13 cellular contexts compared by ENCODE assay signal in the genomic region with DNA sequence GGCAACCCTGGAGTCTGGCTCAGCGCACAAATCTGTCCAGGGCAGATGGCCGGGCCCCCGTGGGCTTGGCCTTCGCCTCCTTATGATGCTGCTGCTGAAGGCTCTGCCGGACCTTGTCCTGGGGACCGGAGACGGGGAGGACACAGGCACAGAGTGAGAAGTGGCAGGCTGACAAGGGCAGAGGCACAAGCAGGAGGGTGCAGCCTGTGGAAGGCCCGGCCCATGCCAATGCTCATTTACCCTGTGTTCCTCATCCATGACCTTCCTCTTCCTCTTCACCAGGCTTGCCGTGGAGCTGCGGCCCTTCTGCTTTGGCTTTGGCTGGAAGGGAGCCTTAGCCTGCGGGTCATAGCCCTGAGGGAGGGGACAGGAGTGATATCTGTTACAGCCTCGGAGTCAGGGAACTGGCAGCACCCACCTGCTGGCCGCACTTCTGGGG. TPM values are rescaled to one million over a fixed set of nuclear protein-coding genes. Genes with fewer than 3 reads are reported as not detected.
DNase-seq lines count a peak whose midpoint lies in the region; ATAC-seq, FAIRE-seq and TF ChIP-seq lines count a peak whose summit lies in the region.
"Had no signal": no experiment of that assay in that cellular context is flagged by ENCODE, and none has a peak within 500 bp of the region (broad histone marks: within the 10 kb centered on the region; RNA-seq: fewer than 3 reads in every experiment).

No MANE protein-coding gene starts in this region.

- TF ChIP-seq EP300 in HepG2 (IDR thresholded peaks at IDR 0.05; ENCODE audit: low read depth in 2 of 2, low read length in 2 of 2) (no peak), HepG2 (CRISPR knock-in tag; IDR thresholded peaks at IDR 0.05; ENCODE audit: borderline replicate concordance) (no peak)

- intact Hi-C loops in CD8-positive, alpha-beta T cell (cut with DNase I, micrococcal nuclease): loop anchor here in 1 of 2 experiments (10.0 kb wide), 1 partner anchor 1104 kb away; a partner anchor contains a TSS
- intact Hi-C loops in activated B cell treated with CpG ODN at 0.5 μM for 24 hours (cut with micrococcal nuclease) (no loop called here), HepG2 (cut with micrococcal nuclease; ENCODE audit: unreplicated experiment) (no loop called here), posterior vena cava (cut with DNase I) (no loop called here)

- H3K9ac ChIP-seq in BLaER1 treated with 17β-estradiol and CSF1 and Interleukin-3, amounts not matched to agents 10 nM and 100 nM: peak overlapping the region in 10 of 11 experiments; percentile 17 to 99 (median 94); a peak in 15 of 22 replicates
- H3K9ac ChIP-seq in HepG2 (ENCODE audit: insufficient read depth, low read depth, low read length): no peak overlapping the region

- H3K36me3 Mint-ChIP-seq in CD8-positive, alpha-beta T cell: peaks cover 72% of the 10 kb centered on the region
- peaks cover 85% of the 10 kb centered on the region for H3K36me3 Mint-ChIP-seq in activated B cell treated with CpG ODN at 0.5 μM for 24 hours (ENCODE audit: low read depth)

- TF ChIP-seq POLR2A in HepG2 (IDR thresholded peaks at IDR 0.05; ENCODE audit: insufficient read depth in 1 of 2, low read depth in 2 of 2, low read length in 2 of 2): no peak

- H4K20me1 ChIP-seq in BLaER1 treated with 17β-estradiol and CSF1 and Interleukin-3, amounts not matched to agents 10 nM and 100 nM: peaks cover 19 to 94% (median 69%) of the 10 kb centered on the region in 11 experiments; a peak in 21 of 22 replicates
- peaks cover 19% of the 10 kb centered on the region for H4K20me1 ChIP-seq in HepG2 (ENCODE audit: insufficient read depth, low read length)

- no TSS peak for BruUV-seq in HepG2 (replicated peaks; lab: Mats Ljungman, UMichigan)

- no peak for TF ChIP-seq RAD21 in HepG2 (CRISPR knock-in tag; IDR thresholded peaks at IDR 0.05)

- H3K36me3 ChIP-seq in BLaER1 treated with 17β-estradiol and CSF1 and Interleukin-3, amounts not matched to agents 10 nM and 100 nM: peaks cover 65 to 90% (median 83%) of the 10 kb centered on the region in 11 experiments
- H3K36me3 ChIP-seq in CD8-positive, alpha-beta T cell (ENCODE audit: insufficient read depth, low read length): peaks cover 33% of the 10 kb centered on the region
- peaks cover 16 to 62% of the 10 kb centered on the region in 2 experiments for H3K36me3 ChIP-seq in HepG2 (replicated peaks in 1 of 2; ENCODE audit: control insufficient read depth in 1 of 2, insufficient read depth in 2 of 2, low read length in 2 of 2)

- peak overlapping the region in 5 of 11 experiments; percentile 15 to 33 (median 29); a peak in 7 of 22 replicates for H3K27ac ChIP-seq in BLaER1 treated with 17β-estradiol and CSF1 and Interleukin-3, amounts not matched to agents 10 nM and 100 nM
- no peak overlapping the region for H3K27ac ChIP-seq in CD8-positive, alpha-beta T cell (ENCODE audit: low read depth, low read length)
- H3K27ac ChIP-seq in HepG2 (ENCODE audit: extremely low read length, insufficient read depth, low read length): no peak overlapping the region
- H3K27ac ChIP-seq: right atrium auricular region had no signal

- no peak for ATAC-seq in CD8-positive, alpha-beta T cell
- ATAC-seq in activated B cell treated with CpG ODN at 0.5 μM for 24 hours (ENCODE audit: low read depth): no peak
- peak; percentile 0; the same call in 1 of the 3 replicates for ATAC-seq in HepG2

- POLR2A ChIA-PET in CD8-positive, alpha-beta T cell (lab: Charles Lee): interaction anchor here (1.2 to 5.3 kb wide), 4 partner anchors 7 to 112 kb away, joined by 3 to 48 read pairs (median 25); a partner anchor contains a TSS
- POLR2A ChIA-PET in activated B cell treated with CpG ODN at 0.5 μM for 24 hours (lab: Charles Lee): interaction anchor here (1.1 to 4.2 kb wide), 5 partner anchors 10 to 152 kb away, joined by 3 to 79 read pairs (median 12); a partner anchor contains a TSS
- POLR2A ChIA-PET in HepG2 (lab: Yijun Ruan, JAX): interaction anchor here (1.0 to 3.5 kb wide), 4 partner anchors 18 to 30 kb away, joined by 3 to 17 read pairs (median 8); a partner anchor contains a TSS

- CTCF ChIA-PET in CD8-positive, alpha-beta T cell (lab: Charles Lee): interaction anchor here (1.3 to 5.4 kb wide), 3 partner anchors 9 to 65 kb away, joined by 4 to 34 read pairs (median 29); a partner anchor contains a TSS
- CTCF ChIA-PET in activated B cell treated with CpG ODN at 0.5 μM for 24 hours (lab: Charles Lee): no interaction called here
- CTCF ChIA-PET in HepG2 (lab: Yijun Ruan, JAX; ENCODE audit: low intra/inter-chr PET ratio, low total read pairs): interaction anchor here (0.9 to 3.2 kb wide), 6 partner anchors 8 to 146 kb away, joined by 3 to 52 read pairs (median 10); a partner anchor contains a TSS

- H3K27me3 Mint-ChIP-seq in CD8-positive, alpha-beta T cell (ENCODE audit: low read depth): no peaks in the 10 kb centered on the region
- H3K27me3 Mint-ChIP-seq in activated B cell treated with CpG ODN at 0.5 μM for 24 hours: no peaks in the 10 kb centered on the region
- H3K27me3 Mint-ChIP-seq: activated CD4-positive, alpha-beta T cell treated with anti-CD3 and anti-CD28 coated beads, Interleukin-2, amount 10 ng/mL, durations not matched to agents 7 days and 5 days had no signal

- no peak overlapping the region for H2AFZ ChIP-seq in HepG2 (ENCODE audit: low read length)

- no peaks in the 10 kb centered on the region for H3K9me3 Mint-ChIP-seq in CD8-positive, alpha-beta T cell
- no peaks in the 10 kb centered on the region for H3K9me3 Mint-ChIP-seq in activated B cell treated with CpG ODN at 0.5 μM for 24 hours
- H3K9me3 Mint-ChIP-seq: activated CD4-positive, alpha-beta T cell treated with anti-CD3 and anti-CD28 coated beads, Interleukin-2, amount 10 ng/mL, durations not matched to agents 7 days and 5 days; activated T-helper 1 cell treated with anti-CD3 and anti-CD28 coated beads, Interleukin-12 subunit alpha, Interleukin-12 subunit beta, Interleukin-2, Interleukin-4 antibody, amounts not matched to agents 30 ng/mL and 10 ng/mL and 1 ng/mL, durations not matched to agents 14 hours and 24 hours and 36 hours had no signal

- H3K9me3 ChIP-seq in BLaER1 treated with 17β-estradiol and CSF1 and Interleukin-3, amounts not matched to agents 10 nM and 100 nM (replicated peaks in 1 of 11): no peaks in the 10 kb centered on the region
- no peaks in the 10 kb centered on the region for H3K9me3 ChIP-seq in CD8-positive, alpha-beta T cell (ENCODE audit: low read length)
- H3K9me3 ChIP-seq in HepG2 (ENCODE audit: low read length): no peaks in the 10 kb centered on the region
- H3K9me3 ChIP-seq: right atrium auricular region had no signal

- peaks cover 53% of the 10 kb centered on the region for H3K4me1 Mint-ChIP-seq in CD8-positive, alpha-beta T cell (ENCODE audit: low read depth)
- peaks cover 43% of the 10 kb centered on the region for H3K4me1 Mint-ChIP-seq in activated B cell treated with CpG ODN at 0.5 μM for 24 hours

- in situ Hi-C loops in HepG2 (cut with HindIII; ENCODE audit: extremely low pct_ligation_motif_present, low pct_unique_long_range_greater_than_20kb): loop anchor here (25.0 kb wide), 1 partner anchor 133 kb away; a partner anchor contains a TSS

- FAIRE-seq in HepG2 (lab: Jason Lieb, UNC): no peak
- FAIRE-seq in urothelium cell line (lab: Jason Lieb, UNC): no peak
- FAIRE-seq: H1 had no signal

- peak overlapping the region; percentile 31 to 99 (median 96); a peak in 19 of 22 replicates for H3K4me2 ChIP-seq in BLaER1 treated with 17β-estradiol and CSF1 and Interleukin-3, amounts not matched to agents 10 nM and 100 nM
- H3K4me2 ChIP-seq in HepG2 (ENCODE audit: low read depth, low read length): no peak overlapping the region

- 95% methylated on average over 13 of the region's 13 CpGs for WGBS in HepG2 (ENCODE audit: low lambda C conversion rate)

- peak overlapping the region; percentile 92 for H3K27ac Mint-ChIP-seq in CD8-positive, alpha-beta T cell
- H3K27ac Mint-ChIP-seq in activated B cell treated with CpG ODN at 0.5 μM for 24 hours: peak overlapping the region; percentile 41
- H3K27ac Mint-ChIP-seq: activated T-helper 1 cell treated with anti-CD3 and anti-CD28 coated beads, Interleukin-12 subunit alpha, Interleukin-12 subunit beta, Interleukin-2, Interleukin-4 antibody, amounts not matched to agents 30 ng/mL and 10 ng/mL and 1 ng/mL, durations not matched to agents 14 hours and 24 hours and 36 hours had no signal

- H3K4me1 ChIP-seq in BLaER1 treated with 17β-estradiol and CSF1 and Interleukin-3, amounts not matched to agents 10 nM and 100 nM: peaks cover 56 to 74% (median 62%) of the 10 kb centered on the region in 10 experiments
- H3K4me1 ChIP-seq in CD8-positive, alpha-beta T cell (ENCODE audit: insufficient read depth, low read length): peaks cover 41% of the 10 kb centered on the region
- peaks cover 15% of the 10 kb centered on the region for H3K4me1 ChIP-seq in HepG2 (ENCODE audit: insufficient read depth, low read length)

- no peak for DNase-seq in CD8-positive, alpha-beta T cell
- DNase-seq in activated B cell treated with CpG ODN at 0.5 μM for 24 hours (no peak), HepG2 (ENCODE audit: low spot score) (no peak), NCI-H128 (lab: John Stamatoyannopoulos, UW; ENCODE audit: unreplicated experiment) (no peak), urothelium cell line (ENCODE audit: low spot score) (no peak), posterior vena cava (ENCODE audit: low spot score) (no peak), NCI-H1694 treated with DMSO at 0.1 percent for 48 hours (lab: John Stamatoyannopoulos, UW) (no peak)
- DNase-seq: activated CD4-positive, alpha-beta T cell treated with anti-CD3 and anti-CD28 coated beads, Interleukin-2, amount 10 ng/mL, durations not matched to agents 7 days and 5 days; stimulated activated CD4-positive, alpha-beta T cell treated with anti-CD3 and anti-CD28 coated beads, Interleukin-2, amount 100 ng/mL, for 24 hours had no signal

- H3K4me3 ChIP-seq in BLaER1 treated with 17β-estradiol and CSF1 and Interleukin-3, amounts not matched to agents 10 nM and 100 nM: peak overlapping the region in 5 of 10 experiments; percentile 4 to 90 (median 69); a peak in 4 of 20 replicates
- H3K4me3 ChIP-seq in CD8-positive, alpha-beta T cell (ENCODE audit: low read depth, low read length): no peak overlapping the region
- H3K4me3 ChIP-seq in HepG2 (replicated peaks in 1 of 3; ENCODE audit: insufficient read depth in 1 of 3, low read depth in 2 of 3, low read length in 3 of 3): no peak overlapping the region
- H3K4me3 ChIP-seq: right atrium auricular region had no signal

- H3K79me2 ChIP-seq in HepG2 (ENCODE audit: insufficient read depth, low read length): peaks cover 12% of the 10 kb centered on the region

- H3K4me3 Mint-ChIP-seq in CD8-positive, alpha-beta T cell: no peak overlapping the region
- H3K4me3 Mint-ChIP-seq in activated B cell treated with CpG ODN at 0.5 μM for 24 hours: no peak overlapping the region

- TF ChIP-seq CTCF in CD8-positive, alpha-beta T cell (IDR thresholded peaks at IDR 0.05): no peak
- TF ChIP-seq CTCF in activated B cell treated with CpG ODN at 0.5 μM for 24 hours (IDR thresholded peaks at IDR 0.05) (no peak), HepG2 (CRISPR knock-in tag; IDR thresholded peaks at IDR 0.05) (no peak)

- no peaks in the 10 kb centered on the region for H3K27me3 ChIP-seq in BLaER1 treated with 17β-estradiol and CSF1 and Interleukin-3, amounts not matched to agents 10 nM and 100 nM
- no peaks in the 10 kb centered on the region for H3K27me3 ChIP-seq in CD8-positive, alpha-beta T cell (ENCODE audit: insufficient read depth, low read length)
- H3K27me3 ChIP-seq in HepG2 (ENCODE audit: control insufficient read depth in 1 of 2, insufficient read depth in 2 of 2, low read length in 2 of 2): no peaks in the 10 kb centered on the region
- H3K27me3 ChIP-seq: right atrium auricular region had no signal

RNA-seq across cellular contexts. Expression of a gene that starts 2.4 kb away (rescaled TPM):
- total RNA-seq in CD8-positive, alpha-beta T cell: 1 to 10 TPM; 7.9 to 8.8 TPM
- total RNA-seq in activated B cell treated with CpG ODN at 0.5 μM for 24 hours: 19.1 and 19.4 TPM in 2 replicates
- total RNA-seq in HepG2 (2016; rRNA removed; fragmentation: Illumina TruSeq; extraction: Trizol): 0.27 TPM in 1 of 2 replicates, not detected in the other
- not detected in 2 replicates for total RNA-seq in HepG2 (2016; cell fraction: cytosol; rRNA removed; fragmentation: Illumina TruSeq; extraction: Trizol; ENCODE audit: low read depth)
- 0.19 TPM in 1 of 2 replicates, not detected in the other for total RNA-seq in HepG2 (2016; cell fraction: insoluble cytoplasmic fraction; rRNA removed; fragmentation: Illumina TruSeq; extraction: Trizol)
- not detected in 2 replicates for total RNA-seq in HepG2 (2016; cell fraction: membrane; rRNA removed; fragmentation: Illumina TruSeq; extraction: Trizol)
- total RNA-seq in HepG2 (2016; cell fraction: nucleus; rRNA removed; fragmentation: Illumina TruSeq; extraction: Trizol): 0.37 and 0.56 TPM in 2 replicates
- polyA plus RNA-seq in HepG2 (2011; rRNA removed): 0.04 TPM in 1 of 2 replicates, not detected in the other
- not detected in 2 replicates for polyA plus RNA-seq in HepG2 (2011; cell fraction: cytosol; rRNA removed)
- polyA plus RNA-seq in HepG2 (2011; cell fraction: nucleus; rRNA removed): 0.26 and 0.31 TPM in 2 replicates
- polyA plus RNA-seq in HepG2 (2012): 0.27 TPM in 1 of 2 replicates, not detected in the other
- polyA plus RNA-seq in HepG2 (2016; cell fraction: cytosol; fragmentation: Illumina TruSeq; extraction: Trizol; ENCODE audit: low read depth): not detected in 2 replicates
- not detected in 2 replicates for polyA plus RNA-seq in HepG2 (2016; cell fraction: insoluble cytoplasmic fraction; fragmentation: Illumina TruSeq; extraction: Trizol; ENCODE audit: low read depth)
- polyA plus RNA-seq in HepG2 (2016; cell fraction: membrane; fragmentation: Illumina TruSeq; extraction: Trizol; ENCODE audit: low read depth): not detected in 2 replicates
- not detected in 2 replicates for polyA plus RNA-seq in HepG2 (2016; cell fraction: nucleus; fragmentation: Illumina TruSeq; extraction: Trizol; ENCODE audit: insufficient read depth, low read depth)
- 0.46 and 1.4 TPM in 2 replicates for polyA minus RNA-seq in HepG2 (2011; rRNA and poly(A)+ RNA removed; ENCODE audit: low replicate concordance)
- not detected in 2 replicates for polyA minus RNA-seq in HepG2 (2011; cell fraction: cytosol; rRNA and poly(A)+ RNA removed)
- polyA minus RNA-seq in HepG2 (2011; cell fraction: nucleus; rRNA and poly(A)+ RNA removed): 2.2 and 2.6 TPM in 2 replicates
- 10 to 100 TPM in 1 of 2 donors, 1 to 10 TPM in 1; 9.5 to 14.1 TPM for total RNA-seq in posterior vena cava

RNA-seq across cellular contexts. Expression of a gene that starts 7.4 kb away (rescaled TPM):
- total RNA-seq in CD8-positive, alpha-beta T cell: 1,000 to 10,000 TPM; 4,154 to 4,290 TPM
- total RNA-seq in activated B cell treated with CpG ODN at 0.5 μM for 24 hours (4,710 and 5,877 TPM in 2 replicates), HepG2 (2016; rRNA removed; fragmentation: Illumina TruSeq; extraction: Trizol) (3,896 and 4,448 TPM in 2 replicates), posterior vena cava (1,000 to 10,000 TPM; 1,709 to 1,844 TPM)
- 6,850 and 8,085 TPM in 2 replicates for total RNA-seq in HepG2 (2016; cell fraction: cytosol; rRNA removed; fragmentation: Illumina TruSeq; extraction: Trizol; ENCODE audit: low read depth)
- total RNA-seq in HepG2 (2016; cell fraction: insoluble cytoplasmic fraction; rRNA removed; fragmentation: Illumina TruSeq; extraction: Trizol): 4,025 and 4,526 TPM in 2 replicates
- 9,877 and 10,431 TPM in 2 replicates for total RNA-seq in HepG2 (2016; cell fraction: membrane; rRNA removed; fragmentation: Illumina TruSeq; extraction: Trizol)
- 1,435 and 1,506 TPM in 2 replicates for total RNA-seq in HepG2 (2016; cell fraction: nucleus; rRNA removed; fragmentation: Illumina TruSeq; extraction: Trizol)
- 5,415 and 5,806 TPM in 2 replicates for polyA plus RNA-seq in HepG2 (2011; rRNA removed)
- 7,892 and 7,910 TPM in 2 replicates for polyA plus RNA-seq in HepG2 (2011; cell fraction: cytosol; rRNA removed)
- polyA plus RNA-seq in HepG2 (2011; cell fraction: nucleus; rRNA removed): 1,928 and 2,149 TPM in 2 replicates
- 4,895 and 7,078 TPM in 2 replicates for polyA plus RNA-seq in HepG2 (2012)
- 7,234 and 7,986 TPM in 2 replicates for polyA plus RNA-seq in HepG2 (2016; cell fraction: cytosol; fragmentation: Illumina TruSeq; extraction: Trizol; ENCODE audit: low read depth)
- polyA plus RNA-seq in HepG2 (2016; cell fraction: insoluble cytoplasmic fraction; fragmentation: Illumina TruSeq; extraction: Trizol; ENCODE audit: low read depth): 4,048 and 4,456 TPM in 2 replicates
- polyA plus RNA-seq in HepG2 (2016; cell fraction: membrane; fragmentation: Illumina TruSeq; extraction: Trizol; ENCODE audit: low read depth): 9,329 and 9,343 TPM in 2 replicates
- 2,456 and 2,595 TPM in 2 replicates for polyA plus RNA-seq in HepG2 (2016; cell fraction: nucleus; fragmentation: Illumina TruSeq; extraction: Trizol; ENCODE audit: insufficient read depth, low read depth)
- 1,646 and 2,177 TPM in 2 replicates for polyA minus RNA-seq in HepG2 (2011; rRNA and poly(A)+ RNA removed; ENCODE audit: low replicate concordance)
- polyA minus RNA-seq in HepG2 (2011; cell fraction: cytosol; rRNA and poly(A)+ RNA removed): 879 and 1,018 TPM in 2 replicates
- polyA minus RNA-seq in HepG2 (2011; cell fraction: nucleus; rRNA and poly(A)+ RNA removed): 337 and 498 TPM in 2 replicates

RNA-seq across cellular contexts. Expression of a gene that starts 7.6 kb away (rescaled TPM):
- 10 to 100 TPM; 72.2 to 75.9 TPM for total RNA-seq in CD8-positive, alpha-beta T cell
- total RNA-seq in activated B cell treated with CpG ODN at 0.5 μM for 24 hours (82.0 and 97.2 TPM in 2 replicates), HepG2 (2016; rRNA removed; fragmentation: Illumina TruSeq; extraction: Trizol) (40.2 and 48.9 TPM in 2 replicates), posterior vena cava (10 to 100 TPM; 27.8 to 44.0 TPM)
- total RNA-seq in HepG2 (2016; cell fraction: cytosol; rRNA removed; fragmentation: Illumina TruSeq; extraction: Trizol; ENCODE audit: low read depth): 11.2 and 14.6 TPM in 2 replicates
- total RNA-seq in HepG2 (2016; cell fraction: insoluble cytoplasmic fraction; rRNA removed; fragmentation: Illumina TruSeq; extraction: Trizol): 39.4 and 49.1 TPM in 2 replicates
- total RNA-seq in HepG2 (2016; cell fraction: membrane; rRNA removed; fragmentation: Illumina TruSeq; extraction: Trizol): 14.0 and 14.2 TPM in 2 replicates
- 68.2 and 68.8 TPM in 2 replicates for total RNA-seq in HepG2 (2016; cell fraction: nucleus; rRNA removed; fragmentation: Illumina TruSeq; extraction: Trizol)
- 85.5 and 87.0 TPM in 2 replicates for polyA plus RNA-seq in HepG2 (2011; rRNA removed)
- polyA plus RNA-seq in HepG2 (2011; cell fraction: cytosol; rRNA removed): 33.2 and 41.8 TPM in 2 replicates
- 321 and 354 TPM in 2 replicates for polyA plus RNA-seq in HepG2 (2011; cell fraction: nucleus; rRNA removed)
- polyA plus RNA-seq in HepG2 (2012): 31.6 and 39.3 TPM in 2 replicates
- polyA plus RNA-seq in HepG2 (2016; cell fraction: cytosol; fragmentation: Illumina TruSeq; extraction: Trizol; ENCODE audit: low read depth): 3.3 and 4.1 TPM in 2 replicates
- 37.1 and 40.7 TPM in 2 replicates for polyA plus RNA-seq in HepG2 (2016; cell fraction: insoluble cytoplasmic fraction; fragmentation: Illumina TruSeq; extraction: Trizol; ENCODE audit: low read depth)
- 6.8 and 9.6 TPM in 2 replicates for polyA plus RNA-seq in HepG2 (2016; cell fraction: membrane; fragmentation: Illumina TruSeq; extraction: Trizol; ENCODE audit: low read depth)
- 97.7 and 115 TPM in 2 replicates for polyA plus RNA-seq in HepG2 (2016; cell fraction: nucleus; fragmentation: Illumina TruSeq; extraction: Trizol; ENCODE audit: insufficient read depth, low read depth)
- polyA minus RNA-seq in HepG2 (2011; rRNA and poly(A)+ RNA removed; ENCODE audit: low replicate concordance): 174 and 183 TPM in 2 replicates
- 19.5 and 26.3 TPM in 2 replicates for polyA minus RNA-seq in HepG2 (2011; cell fraction: cytosol; rRNA and poly(A)+ RNA removed)
- 155 and 193 TPM in 2 replicates for polyA minus RNA-seq in HepG2 (2011; cell fraction: nucleus; rRNA and poly(A)+ RNA removed)

RNA-seq across cellular contexts. Expression of a gene that starts 9.8 kb away (rescaled TPM):
- 10 to 100 TPM; 19.9 to 22.1 TPM for total RNA-seq in CD8-positive, alpha-beta T cell
- total RNA-seq in activated B cell treated with CpG ODN at 0.5 μM for 24 hours (114 and 117 TPM in 2 replicates), HepG2 (2016; rRNA removed; fragmentation: Illumina TruSeq; extraction: Trizol) (99.9 and 105 TPM in 2 replicates), posterior vena cava (10 to 100 TPM; 31.7 to 40.3 TPM)
- total RNA-seq in HepG2 (2016; cell fraction: cytosol; rRNA removed; fragmentation: Illumina TruSeq; extraction: Trizol; ENCODE audit: low read depth): 34.0 and 45.3 TPM in 2 replicates
- total RNA-seq in HepG2 (2016; cell fraction: insoluble cytoplasmic fraction; rRNA removed; fragmentation: Illumina TruSeq; extraction: Trizol): 93.2 and 108 TPM in 2 replicates
- total RNA-seq in HepG2 (2016; cell fraction: membrane; rRNA removed; fragmentation: Illumina TruSeq; extraction: Trizol): 44.8 and 48.1 TPM in 2 replicates
- 67.1 and 84.6 TPM in 2 replicates for total RNA-seq in HepG2 (2016; cell fraction: nucleus; rRNA removed; fragmentation: Illumina TruSeq; extraction: Trizol)
- 47.4 and 54.6 TPM in 2 replicates for polyA plus RNA-seq in HepG2 (2011; rRNA removed)
- 33.7 and 44.0 TPM in 2 replicates for polyA plus RNA-seq in HepG2 (2011; cell fraction: cytosol; rRNA removed)
- 100 and 101 TPM in 2 replicates for polyA plus RNA-seq in HepG2 (2011; cell fraction: nucleus; rRNA removed)
- 40.9 and 53.3 TPM in 2 replicates for polyA plus RNA-seq in HepG2 (2012)
- 30.0 and 32.0 TPM in 2 replicates for polyA plus RNA-seq in HepG2 (2016; cell fraction: cytosol; fragmentation: Illumina TruSeq; extraction: Trizol; ENCODE audit: low read depth)
- polyA plus RNA-seq in HepG2 (2016; cell fraction: insoluble cytoplasmic fraction; fragmentation: Illumina TruSeq; extraction: Trizol; ENCODE audit: low read depth): 82.3 and 87.5 TPM in 2 replicates
- 32.2 and 32.4 TPM in 2 replicates for polyA plus RNA-seq in HepG2 (2016; cell fraction: membrane; fragmentation: Illumina TruSeq; extraction: Trizol; ENCODE audit: low read depth)
- polyA plus RNA-seq in HepG2 (2016; cell fraction: nucleus; fragmentation: Illumina TruSeq; extraction: Trizol; ENCODE audit: insufficient read depth, low read depth): 115 and 128 TPM in 2 replicates
- 106 and 108 TPM in 2 replicates for polyA minus RNA-seq in HepG2 (2011; rRNA and poly(A)+ RNA removed; ENCODE audit: low replicate concordance)
- polyA minus RNA-seq in HepG2 (2011; cell fraction: cytosol; rRNA and poly(A)+ RNA removed): 39.5 and 44.8 TPM in 2 replicates
- polyA minus RNA-seq in HepG2 (2011; cell fraction: nucleus; rRNA and poly(A)+ RNA removed): 38.6 and 63.3 TPM in 2 replicates

RNA-seq across cellular contexts. Expression of a gene that starts 10.1 kb away (rescaled TPM):
- total RNA-seq in CD8-positive, alpha-beta T cell: 10 to 100 TPM in 1 of 2 experiments, 1 to 10 TPM in 1; 9.4 to 11.2 TPM
- 82.8 and 95.1 TPM in 2 replicates for total RNA-seq in activated B cell treated with CpG ODN at 0.5 μM for 24 hours
- total RNA-seq in HepG2 (2016; rRNA removed; fragmentation: Illumina TruSeq; extraction: Trizol): 87.0 and 118 TPM in 2 replicates
- 21.9 and 25.1 TPM in 2 replicates for total RNA-seq in HepG2 (2016; cell fraction: cytosol; rRNA removed; fragmentation: Illumina TruSeq; extraction: Trizol; ENCODE audit: low read depth)
- 97.0 and 123 TPM in 2 replicates for total RNA-seq in HepG2 (2016; cell fraction: insoluble cytoplasmic fraction; rRNA removed; fragmentation: Illumina TruSeq; extraction: Trizol)
- 19.5 and 24.7 TPM in 2 replicates for total RNA-seq in HepG2 (2016; cell fraction: membrane; rRNA removed; fragmentation: Illumina TruSeq; extraction: Trizol)
- total RNA-seq in HepG2 (2016; cell fraction: nucleus; rRNA removed; fragmentation: Illumina TruSeq; extraction: Trizol): 35.5 and 41.4 TPM in 2 replicates
- 75.5 and 92.2 TPM in 2 replicates for polyA plus RNA-seq in HepG2 (2011; rRNA removed)
- 41.4 and 48.4 TPM in 2 replicates for polyA plus RNA-seq in HepG2 (2011; cell fraction: cytosol; rRNA removed)
- polyA plus RNA-seq in HepG2 (2011; cell fraction: nucleus; rRNA removed): 65.1 and 96.7 TPM in 2 replicates
- polyA plus RNA-seq in HepG2 (2012): 78.6 and 94.5 TPM in 2 replicates
- polyA plus RNA-seq in HepG2 (2016; cell fraction: cytosol; fragmentation: Illumina TruSeq; extraction: Trizol; ENCODE audit: low read depth): 20.6 and 21.5 TPM in 2 replicates
- 142 and 148 TPM in 2 replicates for polyA plus RNA-seq in HepG2 (2016; cell fraction: insoluble cytoplasmic fraction; fragmentation: Illumina TruSeq; extraction: Trizol; ENCODE audit: low read depth)
- polyA plus RNA-seq in HepG2 (2016; cell fraction: membrane; fragmentation: Illumina TruSeq; extraction: Trizol; ENCODE audit: low read depth): 20.0 and 22.3 TPM in 2 replicates
- 80.0 and 80.7 TPM in 2 replicates for polyA plus RNA-seq in HepG2 (2016; cell fraction: nucleus; fragmentation: Illumina TruSeq; extraction: Trizol; ENCODE audit: insufficient read depth, low read depth)
- 11.7 and 27.1 TPM in 2 replicates for polyA minus RNA-seq in HepG2 (2011; rRNA and poly(A)+ RNA removed; ENCODE audit: low replicate concordance)
- polyA minus RNA-seq in HepG2 (2011; cell fraction: cytosol; rRNA and poly(A)+ RNA removed): 14.2 and 19.7 TPM in 2 replicates
- 28.1 and 34.1 TPM in 2 replicates for polyA minus RNA-seq in HepG2 (2011; cell fraction: nucleus; rRNA and poly(A)+ RNA removed)
- total RNA-seq in posterior vena cava: 10 to 100 TPM; 29.1 to 31.0 TPM
